In the genomic region with DNA sequence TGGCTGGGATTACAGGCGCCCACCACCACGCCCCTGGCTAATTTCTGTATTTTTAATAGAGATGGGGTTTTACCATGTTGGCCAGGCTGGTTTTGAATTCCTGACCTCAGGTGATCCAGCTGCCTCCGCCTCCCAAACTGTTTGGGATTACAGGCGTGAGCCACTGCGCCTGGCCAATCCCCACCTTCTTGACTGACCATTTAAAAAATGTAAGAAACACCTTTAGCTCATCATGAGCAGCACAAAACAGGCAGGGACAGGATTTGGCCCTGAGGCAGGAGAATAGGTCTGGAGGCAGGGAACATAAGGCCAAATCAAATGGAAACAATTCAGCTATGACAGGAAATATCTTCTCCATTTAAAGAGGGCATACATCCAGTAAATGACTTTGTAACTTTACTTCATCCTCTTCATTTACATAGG, we compare ENCODE assay signal across 8 cellular contexts. TPM values are rescaled to one million over a fixed set of nuclear protein-coding genes. Genes with fewer than 3 reads are reported as not detected.
DNase-seq lines count a peak whose midpoint lies in the region; ATAC-seq, FAIRE-seq and TF ChIP-seq lines count a peak whose summit lies in the region.

No MANE protein-coding gene starts in this region.

- H2BK15ac ChIP-seq in mesendoderm (replicated peaks; ENCODE audit: low read depth) = no peak overlapping the region

- peaks cover 6% of the 10 kb centered on the region; the same call in 1 of the 2 replicates for H4K20me1 ChIP-seq in K562 (replicated peaks; ENCODE audit: control insufficient read depth, insufficient read depth, low read length)

- H3K9me1 ChIP-seq in K562 (ENCODE audit: control insufficient read depth, insufficient read depth, low read length) = no peaks in the 10 kb centered on the region

- no peak overlapping the region for H3K18ac ChIP-seq in mesendoderm (ENCODE audit: low read length)

- no peak for ATAC-seq in heart left ventricle
- ATAC-seq in Right ventricle myocardium inferior = no peak
- no peak for ATAC-seq in K562
- ATAC-seq in upper lobe of right lung = no peak
- ATAC-seq in HG03139 (IDR thresholded peaks at IDR 0.05; ENCODE audit: unreplicated experiment) = no peak

- H3K4me2 ChIP-seq in K562 (ENCODE audit: insufficient read depth, low read length) = peak overlapping the region; percentile 81
- H3K4me2 ChIP-seq in mesendoderm (ENCODE audit: low read length) = no peak overlapping the region

- intact Hi-C loops in heart left ventricle (cut with DNase I) (loop anchor here in 4 of 10 donors (1.0 to 10.0 kb wide), 5 partner anchors 13 to 133 kb away; partner anchors contain the start of genes LSM4 (in 1 of the 4), PIK3R2 (in 1 of the 4) and RAB3A (in 1 of the 4)), Right ventricle myocardium inferior (cut with DNase I) (no loop called here), K562 (cut with micrococcal nuclease) (loop anchor here (1.0 kb wide), 1 partner anchor 132 kb away; the partner anchor contains the start of gene LSM4), upper lobe of right lung (cut with DNase I) (no loop called here)

- H4K8ac ChIP-seq in mesendoderm (ENCODE audit: low read depth, low read length) = no peak overlapping the region

- no peak for TF ChIP-seq RAD21 in K562 (CRISPR knock-in tag; conservative IDR thresholded peaks at IDR 0.05 in 1 of 2, IDR thresholded peaks at IDR 0.05 in 1 of 2)

- H4K5ac ChIP-seq in mesendoderm (ENCODE audit: low read length) = no peak overlapping the region

- no peak overlapping the region for H3K4ac ChIP-seq in mesendoderm (ENCODE audit: low read depth, low read length)

- TF ChIP-seq EP300 in K562 (IDR thresholded peaks at IDR 0.05; ENCODE audit: low read length) = no peak

- no peaks in the 10 kb centered on the region for H3K27me3 ChIP-seq in heart left ventricle
- no peaks in the 10 kb centered on the region for H3K27me3 ChIP-seq in K562 (ENCODE audit: control insufficient read depth in 2 of 2, insufficient read depth in 2 of 2, low read length in 2 of 2)
- no peaks in the 10 kb centered on the region for H3K27me3 ChIP-seq in mesendoderm (ENCODE audit: insufficient read depth, low read length, poor library complexity)
- no peaks in the 10 kb centered on the region for H3K27me3 ChIP-seq in upper lobe of right lung

- H2BK120ac ChIP-seq in mesendoderm (ENCODE audit: low read depth, low read length) = no peak overlapping the region

- peaks cover 7% of the 10 kb centered on the region for H3K79me1 ChIP-seq in mesendoderm (ENCODE audit: low read length)

- peak in 1 of 12 donors; percentile 39 for TF ChIP-seq CTCF in heart left ventricle (IDR thresholded peaks at IDR 0.05)
- TF ChIP-seq CTCF in K562 (IDR thresholded peaks at IDR 0.05 in 2 of 3, conservative IDR thresholded peaks at IDR 0.05 in 1 of 3; ENCODE audit: insufficient read depth in 2 of 3, low read depth in 1 of 3, low read length in 3 of 3) = no peak
- no peak for TF ChIP-seq CTCF in upper lobe of right lung (IDR thresholded peaks at IDR 0.05)

- CTCF ChIA-PET in K562 (lab: Yijun Ruan, JAX; ENCODE audit: low intra/inter-chr PET ratio) = interaction anchor here (1.0 to 1.3 kb wide), 2 partner anchors 60 to 79 kb away, joined by 3 to 5 read pairs; no protein-coding TSS in a partner anchor

- H3K27ac ChIP-seq in heart left ventricle (peak overlapping the region in 11 of 12 donors; percentile 93 to 99 (median 94)), K562 (ENCODE audit: extremely low read depth, low read depth, low read length) (peak overlapping the region; percentile 67), mesendoderm (ENCODE audit: low read depth, low read length) (no peak overlapping the region), upper lobe of right lung (peak overlapping the region; percentile 96)

- H3K9me3 ChIP-seq in heart left ventricle (no peaks in the 10 kb centered on the region), K562 (replicated peaks; ENCODE audit: control insufficient read depth, insufficient read depth, low read depth, low read length) (no peaks in the 10 kb centered on the region), upper lobe of right lung (no peaks in the 10 kb centered on the region)

- H3K36me3 ChIP-seq in heart left ventricle (peaks cover 0 to 14% (median 10%) of the 10 kb centered on the region in 9 donors), K562 (ENCODE audit: control insufficient read depth, insufficient read depth, low read length) (peaks cover 16% of the 10 kb centered on the region; the same call in 2 of the 3 replicates), mesendoderm (ENCODE audit: control insufficient read depth, insufficient read depth, low read length) (peaks cover 4% of the 10 kb centered on the region), upper lobe of right lung (peaks cover 11% of the 10 kb centered on the region)

- H3K23ac ChIP-seq in mesendoderm (ENCODE audit: low read length) = no peak overlapping the region

- POLR2A ChIA-PET in K562 (lab: Yijun Ruan, JAX) = interaction anchor here (0.8 to 1.8 kb wide), 12 partner anchors 9 to 227 kb away, joined by 3 to 10 read pairs (median 4); partner anchors contain the start of genes JUND and SSBP4

- H3K4me3 ChIP-seq in heart left ventricle (peak overlapping the region in 10 of 12 donors; percentile 52 to 98 (median 68)), K562 (peak overlapping the region; percentile 48), mesendoderm (ENCODE audit: low read length) (no peak overlapping the region), upper lobe of right lung (peak overlapping the region; percentile 73)

- TF ChIP-seq POLR2A in heart left ventricle (IDR thresholded peaks at IDR 0.05) (no peak), K562 (conservative IDR thresholded peaks at IDR 0.05) (no peak)

- FAIRE-seq in K562 (lab: Jason Lieb, UNC) = no peak

- peaks cover 18% of the 10 kb centered on the region for H3K79me2 ChIP-seq in K562 (ENCODE audit: control insufficient read depth, insufficient read depth, low read length)
- H3K79me2 ChIP-seq in mesendoderm (ENCODE audit: control insufficient read depth, insufficient read depth, low read length) = peaks cover 2% of the 10 kb centered on the region

- in situ Hi-C loops in K562 (cut with MboI) = no loop called here

- peak overlapping the region; percentile 64 for H3K56ac ChIP-seq in mesendoderm (ENCODE audit: low read length)

- DNase-seq in heart left ventricle = no peak
- DNase-seq in Right ventricle myocardium inferior (ENCODE audit: missing footprints) = no peak
- DNase-seq in K562 (ENCODE audit: extremely low read depth in 1 of 4, low spot score in 3 of 4) = no peak
- DNase-seq in mesendoderm = no peak
- no peak for DNase-seq in upper lobe of right lung
- no peak for DNase-seq in stimulated activated CD4-positive, alpha-beta T cell treated with anti-CD3 and anti-CD28 coated beads, Interleukin-4, amount 100 ng/mL, for 4 hours
- DNase-seq in NK-92 treated with Interleukin-12 subunit alpha and Interleukin-12 subunit beta, amount 100 ng/mL, for 24 hours (lab: John Stamatoyannopoulos, UW) = no peak

- no peak overlapping the region for H2BK5ac ChIP-seq in mesendoderm (ENCODE audit: low read length)

- 77 to 84% (median 77%) methylated on average over 5 of the region's 5 CpGs for WGBS in heart left ventricle, 4 donors
- 65% methylated on average over 5 of the region's 5 CpGs for WGBS in K562 (ENCODE audit: insufficient coverage, low coverage, missing lambda C conversion rate)
- WGBS in mesendoderm (ENCODE audit: extremely low coverage, insufficient coverage, low lambda C conversion rate) = no CpG with 5 or more reads among the region's 5 CpGs

- no TSS peak for BruUV-seq in K562 (replicated peaks; lab: Mats Ljungman, UMichigan)

- H3K4me1 ChIP-seq in heart left ventricle (peaks cover 0 to 25% (median 14%) of the 10 kb centered on the region in 12 donors), K562 (replicated peaks in 1 of 2; ENCODE audit: control insufficient read depth in 2 of 2, insufficient read depth in 2 of 2, low read length in 2 of 2) (peaks cover 17 to 49% of the 10 kb centered on the region in 2 experiments; a peak in 4 of 5 replicates), mesendoderm (ENCODE audit: control insufficient read depth, low read depth, low read length) (peaks cover 5% of the 10 kb centered on the region), upper lobe of right lung (peaks cover 18% of the 10 kb centered on the region)

- H2AK5ac ChIP-seq in mesendoderm (ENCODE audit: low read length) = no peak overlapping the region

- H3K9ac ChIP-seq in K562 (ENCODE audit: insufficient read depth in 1 of 2, low read depth in 2 of 2, low read length in 2 of 2) (peak overlapping the region; percentile 17 to 58; a peak in 3 of 4 replicates), mesendoderm (ENCODE audit: low read length) (no peak overlapping the region)

- H2AFZ ChIP-seq in K562 (ENCODE audit: low read depth, low read length) = peak overlapping the region; percentile 88

RNA-seq across cellular contexts. Expression of gene MPV17L2, which starts 1.4 kb away (rescaled TPM):
- total RNA-seq in heart left ventricle (10 to 100 TPM; 10.6 to 37.4 (median 14.8) TPM), Right ventricle myocardium inferior (12.0 TPM), K562 (2014; rRNA removed) (37.8 and 54.6 TPM in 2 replicates), K562 (2014; rRNA removed; fragmentation: Illumina TruSeq; extraction: Trizol) (11.7 and 21.1 TPM in 2 replicates), K562 (2015; rRNA removed; fragmentation: Illumina TruSeq; extraction: Trizol) (27.8 and 28.5 TPM in 2 replicates), K562 (2021) (31.7 and 33.8 TPM in 2 replicates), upper lobe of right lung (8.2 TPM)
- polyA plus RNA-seq in heart left ventricle (10 to 100 TPM; 24.7 to 59.3 TPM), K562 (2011; rRNA removed) (28.4 and 49.3 TPM in 2 replicates), K562 (2014; fragmentation: Illumina TruSeq; extraction: Trizol) (60.2 and 60.9 TPM in 2 replicates), K562 (2014; fragmentation: Nextera tagmentation; extraction: Ambion mirVana) (10 to 100 TPM; 10.6 to 11.0 TPM), K562 (2014; rRNA removed) (60.0 and 67.1 TPM in 2 replicates)
- 8.8 and 30.9 TPM in 2 replicates for total RNA-seq in K562 (2011; cell fraction: chromatin; rRNA removed; ENCODE audit: low replicate concordance)
- 42.9 and 46.5 TPM in 2 replicates for total RNA-seq in K562 (2011; cell fraction: nucleolus; rRNA removed)
- total RNA-seq in K562 (2011; cell fraction: nucleoplasm; rRNA removed) = 23.2 and 24.7 TPM in 2 replicates
- 61.2 and 112 TPM in 2 replicates for polyA plus RNA-seq in K562 (2011; cell fraction: cytosol; rRNA removed)
- 20.0 and 27.3 TPM in 2 replicates for polyA plus RNA-seq in K562 (2011; cell fraction: nucleus; rRNA removed)
- polyA plus RNA-seq in K562 (2012) = 30.6 and 34.2 TPM in 2 replicates
- polyA minus RNA-seq in K562 (2011; rRNA and poly(A)+ RNA removed) = 14.7 and 21.0 TPM in 2 replicates
- polyA minus RNA-seq in K562 (2011; cell fraction: cytosol; rRNA and poly(A)+ RNA removed) = 13.2 and 21.0 TPM in 2 replicates
- polyA minus RNA-seq in K562 (2011; cell fraction: nucleus; rRNA and poly(A)+ RNA removed) = 10.2 and 11.6 TPM in 2 replicates
- 36.6 TPM for polyA plus RNA-seq in mesendoderm (2013, experiment 1 of 2)
- polyA plus RNA-seq in mesendoderm (2013, experiment 2 of 2) = 35.4 TPM

RNA-seq across cellular contexts. Expression of gene RAB3A, which starts 12.2 kb away (rescaled TPM):
- total RNA-seq in heart left ventricle (10 to 100 TPM in 8 of 9 donors, 1 to 10 TPM in 1; 6.9 to 39.2 (median 31.5) TPM), Right ventricle myocardium inferior (25.4 TPM), K562 (2014; rRNA removed) (0.86 and 2.5 TPM in 2 replicates), K562 (2014; rRNA removed; fragmentation: Illumina TruSeq; extraction: Trizol) (0.26 and 0.69 TPM in 2 replicates), K562 (2015; rRNA removed; fragmentation: Illumina TruSeq; extraction: Trizol) (1.6 and 1.7 TPM in 2 replicates), K562 (2021) (3.7 and 5.1 TPM in 2 replicates), upper lobe of right lung (1.9 TPM)
- polyA plus RNA-seq in heart left ventricle (10 to 100 TPM; 17.2 to 20.1 TPM), K562 (2011; rRNA removed) (0.84 and 2.9 TPM in 2 replicates), K562 (2014; fragmentation: Illumina TruSeq; extraction: Trizol) (1.9 and 2.8 TPM in 2 replicates), K562 (2014; fragmentation: Nextera tagmentation; extraction: Ambion mirVana) (under 1 TPM in 1 of 2 experiments, not detected in 1; 0.17 TPM), K562 (2014; rRNA removed) (0.94 and 1.00 TPM in 2 replicates)
- total RNA-seq in K562 (2011; cell fraction: chromatin; rRNA removed; ENCODE audit: low replicate concordance) = 10.4 and 16.2 TPM in 2 replicates
- total RNA-seq in K562 (2011; cell fraction: nucleolus; rRNA removed) = 8.7 and 9.3 TPM in 2 replicates
- 7.6 and 8.3 TPM in 2 replicates for total RNA-seq in K562 (2011; cell fraction: nucleoplasm; rRNA removed)
- polyA plus RNA-seq in K562 (2011; cell fraction: cytosol; rRNA removed) = 1.7 and 3.2 TPM in 2 replicates
- 4.7 and 6.5 TPM in 2 replicates for polyA plus RNA-seq in K562 (2011; cell fraction: nucleus; rRNA removed)
- 1.5 and 2.0 TPM in 2 replicates for polyA plus RNA-seq in K562 (2012)
- polyA minus RNA-seq in K562 (2011; rRNA and poly(A)+ RNA removed) = 6.4 and 9.5 TPM in 2 replicates
- 5.4 and 7.2 TPM in 2 replicates for polyA minus RNA-seq in K562 (2011; cell fraction: cytosol; rRNA and poly(A)+ RNA removed)
- polyA minus RNA-seq in K562 (2011; cell fraction: nucleus; rRNA and poly(A)+ RNA removed) = 3.9 and 8.4 TPM in 2 replicates
- 1.9 TPM for polyA plus RNA-seq in mesendoderm (2013, experiment 1 of 2)
- polyA plus RNA-seq in mesendoderm (2013, experiment 2 of 2) = 1.9 TPM

RNA-seq across cellular contexts. Expression of gene IFI30, which starts 18.0 kb away (rescaled TPM):
- 100 to 1,000 TPM in 2 of 9 donors, 10 to 100 TPM in 4, 1 to 10 TPM in 3; 9.0 to 455 (median 15.2) TPM for total RNA-seq in heart left ventricle
- polyA plus RNA-seq in heart left ventricle = 10 to 100 TPM in 1 of 2 donors, 1 to 10 TPM in 1; 8.9 to 27.1 TPM
- total RNA-seq in Right ventricle myocardium inferior = 32.5 TPM
- total RNA-seq in K562 (2011; cell fraction: chromatin; rRNA removed; ENCODE audit: low replicate concordance) = 38.5 and 88.6 TPM in 2 replicates
- 187 and 195 TPM in 2 replicates for total RNA-seq in K562 (2011; cell fraction: nucleolus; rRNA removed)
- 104 and 132 TPM in 2 replicates for total RNA-seq in K562 (2011; cell fraction: nucleoplasm; rRNA removed)
- 109 and 168 TPM in 2 replicates for total RNA-seq in K562 (2014; rRNA removed)
- 56.6 and 63.7 TPM in 2 replicates for total RNA-seq in K562 (2014; rRNA removed; fragmentation: Illumina TruSeq; extraction: Trizol)
- total RNA-seq in K562 (2015; rRNA removed; fragmentation: Illumina TruSeq; extraction: Trizol) = 74.3 and 78.9 TPM in 2 replicates
- 103 and 119 TPM in 2 replicates for total RNA-seq in K562 (2021)
- polyA plus RNA-seq in K562 (2011; rRNA removed) = 68.3 and 111 TPM in 2 replicates
- polyA plus RNA-seq in K562 (2011; cell fraction: cytosol; rRNA removed) = 119 and 287 TPM in 2 replicates
- polyA plus RNA-seq in K562 (2011; cell fraction: nucleus; rRNA removed) = 39.3 and 70.8 TPM in 2 replicates
- 58.1 and 113 TPM in 2 replicates for polyA plus RNA-seq in K562 (2012)
- polyA plus RNA-seq in K562 (2014; fragmentation: Illumina TruSeq; extraction: Trizol) = 108 and 148 TPM in 2 replicates
- 100 to 1,000 TPM; 343 to 430 TPM for polyA plus RNA-seq in K562 (2014; fragmentation: Nextera tagmentation; extraction: Ambion mirVana)
- 129 and 166 TPM in 2 replicates for polyA plus RNA-seq in K562 (2014; rRNA removed)
- polyA minus RNA-seq in K562 (2011; rRNA and poly(A)+ RNA removed) = 52.6 and 94.8 TPM in 2 replicates
- 53.2 and 63.4 TPM in 2 replicates for polyA minus RNA-seq in K562 (2011; cell fraction: cytosol; rRNA and poly(A)+ RNA removed)
- polyA minus RNA-seq in K562 (2011; cell fraction: nucleus; rRNA and poly(A)+ RNA removed) = 10.0 and 11.3 TPM in 2 replicates
- polyA plus RNA-seq in mesendoderm (2013, experiment 1 of 2) = 15.0 TPM
- 15.3 TPM for polyA plus RNA-seq in mesendoderm (2013, experiment 2 of 2)
- 554 TPM for total RNA-seq in upper lobe of right lung

RNA-seq across cellular contexts. Expression of gene PDE4C, which starts 34.6 kb away (rescaled TPM):
- 1 to 10 TPM in 5 of 9 donors, under 1 TPM in 3, not detected in 1; 0.16 to 3.6 (median 1.1) TPM for total RNA-seq in heart left ventricle
- polyA plus RNA-seq in heart left ventricle = 1 to 10 TPM in 1 of 2 donors, under 1 TPM in 1; 0.82 to 4.6 TPM
- total RNA-seq in Right ventricle myocardium inferior = 1.1 TPM
- total RNA-seq in K562 (2011; cell fraction: chromatin; rRNA removed; ENCODE audit: low replicate concordance) = 1.9 and 5.1 TPM in 2 replicates
- 2.2 and 3.0 TPM in 2 replicates for total RNA-seq in K562 (2011; cell fraction: nucleolus; rRNA removed)
- total RNA-seq in K562 (2011; cell fraction: nucleoplasm; rRNA removed) = 1.3 and 1.6 TPM in 2 replicates
- total RNA-seq in K562 (2014; rRNA removed) = 0.16 and 0.91 TPM in 2 replicates
- 0.11 and 0.29 TPM in 2 replicates for total RNA-seq in K562 (2014; rRNA removed; fragmentation: Illumina TruSeq; extraction: Trizol)
- total RNA-seq in K562 (2015; rRNA removed; fragmentation: Illumina TruSeq; extraction: Trizol) = not detected in 2 replicates
- 0.29 and 0.45 TPM in 2 replicates for total RNA-seq in K562 (2021)
- 0.60 and 0.81 TPM in 2 replicates for polyA plus RNA-seq in K562 (2011; rRNA removed)
- polyA plus RNA-seq in K562 (2011; cell fraction: cytosol; rRNA removed) = 0.83 and 0.88 TPM in 2 replicates
- polyA plus RNA-seq in K562 (2011; cell fraction: nucleus; rRNA removed) = 4.1 and 6.8 TPM in 2 replicates
- polyA plus RNA-seq in K562 (2012) = 0.17 and 0.22 TPM in 2 replicates
- polyA plus RNA-seq in K562 (2014; fragmentation: Illumina TruSeq; extraction: Trizol) = 0.06 and 0.24 TPM in 2 replicates
- under 1 TPM; 0.04 to 0.08 TPM for polyA plus RNA-seq in K562 (2014; fragmentation: Nextera tagmentation; extraction: Ambion mirVana)
- 0.81 and 0.89 TPM in 2 replicates for polyA plus RNA-seq in K562 (2014; rRNA removed)
- polyA minus RNA-seq in K562 (2011; rRNA and poly(A)+ RNA removed) = 0.18 TPM in 1 of 2 replicates, not detected in the other
- 0.86 TPM in 1 of 2 replicates, not detected in the other for polyA minus RNA-seq in K562 (2011; cell fraction: cytosol; rRNA and poly(A)+ RNA removed)
- polyA minus RNA-seq in K562 (2011; cell fraction: nucleus; rRNA and poly(A)+ RNA removed) = 1.1 and 1.8 TPM in 2 replicates
- polyA plus RNA-seq in mesendoderm (2013, experiment 1 of 2) = 0.14 TPM
- polyA plus RNA-seq in mesendoderm (2013, experiment 2 of 2) = 0.03 TPM
- 7.6 TPM for total RNA-seq in upper lobe of right lung

RNA-seq across cellular contexts. Expression of gene PIK3R2, which starts 38.7 kb away (rescaled TPM):
- total RNA-seq in heart left ventricle = 10 to 100 TPM; 17.9 to 28.6 (median 24.6) TPM
- polyA plus RNA-seq in heart left ventricle = 1 to 10 TPM; 4.0 to 7.1 TPM
- total RNA-seq in Right ventricle myocardium inferior = 21.7 TPM
- 17.4 and 45.8 TPM in 2 replicates for total RNA-seq in K562 (2011; cell fraction: chromatin; rRNA removed; ENCODE audit: low replicate concordance)
- 15.9 and 22.2 TPM in 2 replicates for total RNA-seq in K562 (2011; cell fraction: nucleolus; rRNA removed)
- total RNA-seq in K562 (2011; cell fraction: nucleoplasm; rRNA removed) = 10.8 and 13.3 TPM in 2 replicates
- 10.8 and 15.3 TPM in 2 replicates for total RNA-seq in K562 (2014; rRNA removed)
- 3.3 and 4.7 TPM in 2 replicates for total RNA-seq in K562 (2014; rRNA removed; fragmentation: Illumina TruSeq; extraction: Trizol)
- total RNA-seq in K562 (2015; rRNA removed; fragmentation: Illumina TruSeq; extraction: Trizol) = 6.6 and 6.8 TPM in 2 replicates
- 37.9 and 41.2 TPM in 2 replicates for total RNA-seq in K562 (2021)
- 5.3 and 7.8 TPM in 2 replicates for polyA plus RNA-seq in K562 (2011; rRNA removed)
- 5.8 and 9.6 TPM in 2 replicates for polyA plus RNA-seq in K562 (2011; cell fraction: cytosol; rRNA removed)
- 15.7 and 21.7 TPM in 2 replicates for polyA plus RNA-seq in K562 (2011; cell fraction: nucleus; rRNA removed)
- 16.2 and 18.1 TPM in 2 replicates for polyA plus RNA-seq in K562 (2012)
- 1.5 and 1.6 TPM in 2 replicates for polyA plus RNA-seq in K562 (2014; fragmentation: Illumina TruSeq; extraction: Trizol)
- under 1 TPM; 0.39 to 0.65 TPM for polyA plus RNA-seq in K562 (2014; fragmentation: Nextera tagmentation; extraction: Ambion mirVana)
- polyA plus RNA-seq in K562 (2014; rRNA removed) = 6.1 and 14.0 TPM in 2 replicates
- 4.9 and 5.2 TPM in 2 replicates for polyA minus RNA-seq in K562 (2011; rRNA and poly(A)+ RNA removed)
- polyA minus RNA-seq in K562 (2011; cell fraction: cytosol; rRNA and poly(A)+ RNA removed) = 19.0 and 26.3 TPM in 2 replicates
- 5.9 and 12.0 TPM in 2 replicates for polyA minus RNA-seq in K562 (2011; cell fraction: nucleus; rRNA and poly(A)+ RNA removed)
- 40.5 TPM for polyA plus RNA-seq in mesendoderm (2013, experiment 1 of 2)
- polyA plus RNA-seq in mesendoderm (2013, experiment 2 of 2) = 40.5 TPM
- 24.2 TPM for total RNA-seq in upper lobe of right lung
